1 cellular context compared by ENCODE assay signal in the genomic region with DNA sequence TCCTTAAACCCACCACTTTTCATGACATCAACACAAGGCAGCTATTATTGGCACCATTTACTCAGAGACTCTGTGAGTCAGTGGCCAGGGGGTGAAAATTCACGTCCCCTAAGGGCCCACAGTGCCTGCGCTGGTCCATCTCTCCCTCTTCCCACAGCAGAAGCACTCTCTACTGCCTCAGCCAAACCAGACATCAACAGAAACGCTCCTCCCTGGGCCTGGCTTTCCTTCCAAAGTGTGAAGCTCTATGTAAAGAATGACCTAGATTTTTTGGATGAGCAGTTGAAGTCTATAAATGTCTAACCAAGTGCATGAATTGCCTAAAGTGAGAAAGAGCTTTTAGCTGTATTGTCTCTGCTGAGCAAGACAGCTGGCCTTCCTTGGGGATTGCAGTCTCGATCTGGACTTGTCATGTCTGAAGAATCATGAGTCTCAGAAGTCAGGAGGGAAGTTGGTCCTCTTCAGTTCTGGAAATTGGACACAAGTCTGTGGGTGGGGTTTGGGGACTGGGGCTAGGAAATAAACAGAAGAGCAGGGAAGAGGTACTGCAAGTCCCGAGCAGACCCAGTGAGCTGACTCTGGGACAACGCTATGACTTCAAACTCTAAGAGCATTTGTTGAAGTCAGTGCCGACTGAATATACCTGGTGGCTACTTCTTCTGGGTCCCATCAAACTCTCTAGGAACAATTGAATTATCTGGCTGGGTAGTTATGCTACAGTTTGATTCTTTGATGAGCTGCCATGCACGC.
TF ChIP-seq lines count a peak whose summit lies in the region.

No MANE protein-coding gene starts in this region.

TF ChIP-seq in SK-N-SH treated with all-trans-retinoic acid at 6 μM for 48 hours, 23 proteins besides CTCF, POLR2A, EP300 and RAD21 (continued from another document):
- TF ChIP-seq, protein P1, sequence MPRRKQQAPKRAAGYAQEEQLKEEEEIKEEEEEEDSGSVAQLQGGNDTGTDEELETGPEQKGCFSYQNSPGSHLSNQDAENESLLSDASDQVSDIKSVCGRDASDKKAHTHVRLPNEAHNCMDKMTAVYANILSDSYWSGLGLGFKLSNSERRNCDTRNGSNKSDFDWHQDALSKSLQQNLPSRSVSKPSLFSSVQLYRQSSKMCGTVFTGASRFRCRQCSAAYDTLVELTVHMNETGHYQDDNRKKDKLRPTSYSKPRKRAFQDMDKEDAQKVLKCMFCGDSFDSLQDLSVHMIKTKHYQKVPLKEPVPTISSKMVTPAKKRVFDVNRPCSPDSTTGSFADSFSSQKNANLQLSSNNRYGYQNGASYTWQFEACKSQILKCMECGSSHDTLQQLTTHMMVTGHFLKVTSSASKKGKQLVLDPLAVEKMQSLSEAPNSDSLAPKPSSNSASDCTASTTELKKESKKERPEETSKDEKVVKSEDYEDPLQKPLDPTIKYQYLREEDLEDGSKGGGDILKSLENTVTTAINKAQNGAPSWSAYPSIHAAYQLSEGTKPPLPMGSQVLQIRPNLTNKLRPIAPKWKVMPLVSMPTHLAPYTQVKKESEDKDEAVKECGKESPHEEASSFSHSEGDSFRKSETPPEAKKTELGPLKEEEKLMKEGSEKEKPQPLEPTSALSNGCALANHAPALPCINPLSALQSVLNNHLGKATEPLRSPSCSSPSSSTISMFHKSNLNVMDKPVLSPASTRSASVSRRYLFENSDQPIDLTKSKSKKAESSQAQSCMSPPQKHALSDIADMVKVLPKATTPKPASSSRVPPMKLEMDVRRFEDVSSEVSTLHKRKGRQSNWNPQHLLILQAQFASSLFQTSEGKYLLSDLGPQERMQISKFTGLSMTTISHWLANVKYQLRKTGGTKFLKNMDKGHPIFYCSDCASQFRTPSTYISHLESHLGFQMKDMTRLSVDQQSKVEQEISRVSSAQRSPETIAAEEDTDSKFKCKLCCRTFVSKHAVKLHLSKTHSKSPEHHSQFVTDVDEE (CRISPR knock-in tag; IDR thresholded peaks at IDR 0.05): no peak
- TF ChIP-seq ESRRG (CRISPR knock-in tag; IDR thresholded peaks at IDR 0.05): no peak
- TF ChIP-seq PPARA (CRISPR knock-in tag; IDR thresholded peaks at IDR 0.05; ENCODE audit: borderline replicate concordance): no peak
